In genomic region chr18:21112543-21113105, GRCh38 we compare ENCODE assay signal across 8 cellular contexts. TPM values are rescaled to one million over a fixed set of nuclear protein-coding genes. Genes with fewer than 3 reads are reported as not detected.
DNase-seq lines count a peak whose midpoint lies in the region; ATAC-seq, FAIRE-seq and TF ChIP-seq lines count a peak whose summit lies in the region.

No MANE protein-coding gene starts in this region.

- no peak for FAIRE-seq in A549 (lab: Jason Lieb, UNC)
- FAIRE-seq in bronchial epithelial cell (lab: Jason Lieb, UNC), result no peak

- no peak for ATAC-seq in A549
- no peak for ATAC-seq in GM21526 (IDR thresholded peaks at IDR 0.05; ENCODE audit: low FRiP score, unreplicated experiment)

- no peak for TF ChIP-seq RAD21 in A549 (conservative IDR thresholded peaks at IDR 0.05 in 1 of 2, IDR thresholded peaks at IDR 0.05 in 1 of 2)

- no peak overlapping the region for H4K8ac ChIP-seq in mesendoderm (ENCODE audit: low read depth, low read length)

- H2BK120ac ChIP-seq in mesendoderm (ENCODE audit: low read depth, low read length), result no peak overlapping the region

- 18% methylated on average over 9 of the region's 9 CpGs for WGBS in A549 (ENCODE audit: missing lambda C conversion rate)
- no CpG with 5 or more reads among the region's 9 CpGs for WGBS in mesendoderm (ENCODE audit: extremely low coverage, insufficient coverage, low lambda C conversion rate)

- H4K5ac ChIP-seq in mesendoderm (ENCODE audit: low read length), result no peak overlapping the region

- H3K79me1 ChIP-seq in mesendoderm (ENCODE audit: low read length), result peaks cover 7% of the 10 kb centered on the region

- no peak overlapping the region for H2BK15ac ChIP-seq in mesendoderm (replicated peaks; ENCODE audit: low read depth)

- H3K4me3 ChIP-seq in A549, result peak overlapping the region; percentile 55
- peak overlapping the region; percentile 96 for H3K4me3 ChIP-seq in HL-60 (replicated peaks; ENCODE audit: insufficient read depth, low read length)
- peak overlapping the region; percentile 96 for H3K4me3 ChIP-seq in bronchial epithelial cell (ENCODE audit: low read depth, low read length)
- H3K4me3 ChIP-seq in mesendoderm (ENCODE audit: low read length), result no peak overlapping the region

- TF ChIP-seq EP300 in A549 (IDR thresholded peaks at IDR 0.05), result no peak

- H3K79me2 ChIP-seq in mesendoderm (ENCODE audit: control insufficient read depth, insufficient read depth, low read length), result peaks cover 24% of the 10 kb centered on the region

- H3K9ac ChIP-seq in mesendoderm (ENCODE audit: low read length), result peak overlapping the region; percentile 66

- H3K27ac ChIP-seq in A549 (peak overlapping the region; percentile 76 to 93), HL-60 (replicated peaks) (peak overlapping the region; percentile 64), mesendoderm (ENCODE audit: low read depth, low read length) (no peak overlapping the region)

- no peak overlapping the region for H3K56ac ChIP-seq in mesendoderm (ENCODE audit: low read length)

- H3K4me1 ChIP-seq in A549 (peaks cover 19% of the 10 kb centered on the region), mesendoderm (ENCODE audit: control insufficient read depth, low read depth, low read length) (peaks cover 5% of the 10 kb centered on the region)

- H3K18ac ChIP-seq in mesendoderm (ENCODE audit: low read length), result no peak overlapping the region

- no peaks in the 10 kb centered on the region for H3K36me3 ChIP-seq in bronchial epithelial cell (ENCODE audit: control insufficient read depth, insufficient read depth, low read length)
- H3K36me3 ChIP-seq in mesendoderm (ENCODE audit: control insufficient read depth, insufficient read depth, low read length), result no peaks in the 10 kb centered on the region

- CTCF ChIA-PET in A549 (lab: Yijun Ruan, JAX), result no interaction called here

- H3K23ac ChIP-seq in mesendoderm (ENCODE audit: low read length), result no peak overlapping the region

- H3K27me3 ChIP-seq in HL-60 (ENCODE audit: insufficient read depth, poor library complexity, severe bottlenecking), result no peaks in the 10 kb centered on the region
- no peaks in the 10 kb centered on the region for H3K27me3 ChIP-seq in bronchial epithelial cell (ENCODE audit: control insufficient read depth, insufficient read depth, low read length)
- H3K27me3 ChIP-seq in mesendoderm (ENCODE audit: insufficient read depth, low read length, poor library complexity), result no peaks in the 10 kb centered on the region

- TF ChIP-seq CTCF in A549 (IDR thresholded peaks at IDR 0.05) (no peak), HL-60 (IDR thresholded peaks at IDR 0.05; ENCODE audit: insufficient read depth, low read length) (no peak), bronchial epithelial cell (IDR thresholded peaks at IDR 0.05; ENCODE audit: insufficient read depth, low read length, severe bottlenecking) (no peak)

- DNase-seq in A549 (ENCODE audit: low read depth in 1 of 2, low spot score in 1 of 2) (no peak), HL-60 (ENCODE audit: low read depth in 1 of 2, low spot score in 1 of 2) (no peak), bronchial epithelial cell (ENCODE audit: low read depth) (no peak), mesendoderm (peak; percentile 22), middle frontal gyrus (ENCODE audit: extremely low spot score, low spot score) (no peak), C1 segment of cervical spinal cord (lab: John Stamatoyannopoulos, UW) (no peak), NCI-H748 (lab: John Stamatoyannopoulos, UW; ENCODE audit: unreplicated experiment) (no peak)

- H3K9me3 ChIP-seq in A549, result no peaks in the 10 kb centered on the region

- no peak overlapping the region for H3K4ac ChIP-seq in mesendoderm (ENCODE audit: low read depth, low read length)

- H2BK5ac ChIP-seq in mesendoderm (ENCODE audit: low read length), result no peak overlapping the region

- H3K4me2 ChIP-seq in A549 (peak overlapping the region; percentile 81), mesendoderm (ENCODE audit: low read length) (peak overlapping the region; percentile 79)

- POLR2A ChIA-PET in A549 (lab: Yijun Ruan, JAX), result interaction anchor here (1.0 to 2.1 kb wide), 3 partner anchors 12 to 152 kb away, joined by 3 to 8 read pairs (median 5); no protein-coding TSS in a partner anchor

- H2AK5ac ChIP-seq in mesendoderm (ENCODE audit: low read length), result no peak overlapping the region

- TF ChIP-seq POLR2A in A549 (IDR thresholded peaks at IDR 0.05; ENCODE audit: low read length), result no peak

TF ChIP-seq in A549, 52 proteins besides CTCF, POLR2A, EP300 and RAD21:
- TF ChIP-seq HOXB5 (CRISPR knock-in tag; IDR thresholded peaks at IDR 0.05), result no peak
- TF ChIP-seq, protein P1, sequence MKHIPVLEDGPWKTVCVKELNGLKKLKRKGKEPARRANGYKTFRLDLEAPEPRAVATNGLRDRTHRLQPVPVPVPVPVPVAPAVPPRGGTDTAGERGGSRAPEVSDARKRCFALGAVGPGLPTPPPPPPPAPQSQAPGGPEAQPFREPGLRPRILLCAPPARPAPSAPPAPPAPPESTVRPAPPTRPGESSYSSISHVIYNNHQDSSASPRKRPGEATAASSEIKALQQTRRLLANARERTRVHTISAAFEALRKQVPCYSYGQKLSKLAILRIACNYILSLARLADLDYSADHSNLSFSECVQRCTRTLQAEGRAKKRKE (CRISPR knock-in tag; IDR thresholded peaks at IDR 0.05; ENCODE audit: low read depth), result no peak
- no peak for TF ChIP-seq ZSCAN20 (CRISPR knock-in tag; IDR thresholded peaks at IDR 0.05)
- TF ChIP-seq RARB (CRISPR knock-in tag; IDR thresholded peaks at IDR 0.05), result no peak
- no peak for TF ChIP-seq ZFP36 (IDR thresholded peaks at IDR 0.05; ENCODE audit: borderline replicate concordance, partially characterized antibody)
- TF ChIP-seq, protein P2, sequence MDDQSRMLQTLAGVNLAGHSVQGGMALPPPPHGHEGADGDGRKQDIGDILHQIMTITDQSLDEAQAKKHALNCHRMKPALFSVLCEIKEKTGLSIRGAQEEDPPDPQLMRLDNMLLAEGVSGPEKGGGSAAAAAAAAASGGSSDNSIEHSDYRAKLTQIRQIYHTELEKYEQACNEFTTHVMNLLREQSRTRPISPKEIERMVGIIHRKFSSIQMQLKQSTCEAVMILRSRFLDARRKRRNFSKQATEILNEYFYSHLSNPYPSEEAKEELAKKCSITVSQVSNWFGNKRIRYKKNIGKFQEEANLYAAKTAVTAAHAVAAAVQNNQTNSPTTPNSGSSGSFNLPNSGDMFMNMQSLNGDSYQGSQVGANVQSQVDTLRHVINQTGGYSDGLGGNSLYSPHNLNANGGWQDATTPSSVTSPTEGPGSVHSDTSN (IDR thresholded peaks at IDR 0.05), result no peak
- no peak for TF ChIP-seq EHMT2 (IDR thresholded peaks at IDR 0.05; ENCODE audit: low read depth)
- no peak for TF ChIP-seq MAFK (IDR thresholded peaks at IDR 0.05; ENCODE audit: partially characterized antibody)

RNA-seq across cellular contexts. Expression of gene ROCK1, which starts 1.0 kb away (rescaled TPM):
- polyA plus RNA-seq in A549 (2011; rRNA removed), result 24.3 and 31.8 TPM in 2 replicates
- polyA plus RNA-seq in A549 (2012; cell fraction: cytosol; rRNA removed), result 2.6 TPM in 2 replicates
- 4.6 and 5.1 TPM in 2 replicates for polyA plus RNA-seq in A549 (2012; cell fraction: nucleus; rRNA removed)
- 19.4 to 20.5 TPM (median 19.6 TPM) in 3 replicates for polyA plus RNA-seq in A549 (2017; fragmentation: RNase III; extraction: RNeasy Plus Mini Kit Qiagen cat#74134 plus additional on column Dnase treatment)
- polyA minus RNA-seq in A549 (2011; rRNA and poly(A)+ RNA removed), result 13.8 and 17.9 TPM in 2 replicates
- 16.6 and 27.4 TPM in 2 replicates for total RNA-seq in bronchial epithelial cell
- 34.6 TPM for polyA plus RNA-seq in mesendoderm (2013, experiment 1 of 2)
- polyA plus RNA-seq in mesendoderm (2013, experiment 2 of 2), result 35.1 TPM
